Comparison of ENCODE assay signal across 8 cellular contexts in genomic region chr11:65260756-65261590, GRCh38. TPM values are rescaled to one million over a fixed set of nuclear protein-coding genes. Genes with fewer than 3 reads are reported as not detected.
DNase-seq lines count a peak whose midpoint lies in the region; ATAC-seq and TF ChIP-seq lines count a peak whose summit lies in the region.

No MANE protein-coding gene starts in this region.

- H3K36me3 ChIP-seq in heart right ventricle (no peaks in the 10 kb centered on the region), spleen (peaks cover 0 to 13% (median 0%) of the 10 kb centered on the region in 6 donors)

- TF ChIP-seq CTCF in AG04450 (IDR thresholded peaks at IDR 0.05; ENCODE audit: low read depth, low read length) (no peak), heart right ventricle (IDR thresholded peaks at IDR 0.05) (no peak), spleen (IDR thresholded peaks at IDR 0.05 in 8 of 11, conservative IDR thresholded peaks at IDR 0.05 in 3 of 11) (no peak)

- H3K9me3 ChIP-seq in AG04450 (ENCODE audit: control insufficient read depth, insufficient read depth, low read length) = no peaks in the 10 kb centered on the region; the same call in 1 of the 2 replicates
- no peaks in the 10 kb centered on the region for H3K9me3 ChIP-seq in heart right ventricle
- H3K9me3 ChIP-seq in spleen = no peaks in the 10 kb centered on the region

- CTCF ChIA-PET in AG04450 (lab: Charles Lee) = interaction anchor here (0.6 to 2.5 kb wide), 6 partner anchors 10 to 70 kb away, joined by 3 to 22 read pairs (median 6); no protein-coding TSS in a partner anchor

- H3K27ac ChIP-seq in AG04450 (ENCODE audit: low read depth, low read length) = peak overlapping the region; percentile 82
- peak overlapping the region; percentile 63 to 96 (median 90) for H3K27ac ChIP-seq in heart right ventricle
- peak overlapping the region; percentile 83 to 97 (median 92) for H3K27ac ChIP-seq in spleen

- H3K4me1 ChIP-seq in heart right ventricle = peaks cover 4 to 21% (median 11%) of the 10 kb centered on the region in 9 donors
- peaks cover 9 to 52% (median 27%) of the 10 kb centered on the region in 6 donors for H3K4me1 ChIP-seq in spleen

- ATAC-seq in GM21619 (IDR thresholded peaks at IDR 0.05; ENCODE audit: unreplicated experiment) (peak; percentile 6), heart right ventricle (peak in 1 of 8 donors; percentile 1), GM19397 (IDR thresholded peaks at IDR 0.05; ENCODE audit: unreplicated experiment) (no peak), GM18873 (IDR thresholded peaks at IDR 0.05; ENCODE audit: low FRiP score, unreplicated experiment) (no peak)

- no peak for DNase-seq in AG04450 (ENCODE audit: low read depth, low spot score)
- DNase-seq in SW480 (ENCODE audit: low spot score) = peak; percentile 41
- no peak for DNase-seq in heart right ventricle
- no peak for DNase-seq in spleen
- DNase-seq in NCI-H226 = no peak

- WGBS in heart right ventricle, 2 donors = 62 to 64% methylated on average over 26 of the region's 26 CpGs
- WGBS in spleen, 5 donors = 65 to 73% (median 67%) methylated on average over 23 to 26 of the region's 26 CpGs

- H3K27me3 ChIP-seq in AG04450 (ENCODE audit: control insufficient read depth, insufficient read depth, low read length) = no peaks in the 10 kb centered on the region
- H3K27me3 ChIP-seq in heart right ventricle = no peaks in the 10 kb centered on the region
- no peaks in the 10 kb centered on the region for H3K27me3 ChIP-seq in spleen (replicated peaks in 1 of 7)

- peak overlapping the region; percentile 83 for H3K4me3 ChIP-seq in AG04450 (ENCODE audit: low read depth, low read length)
- H3K4me3 ChIP-seq in heart right ventricle = peak overlapping the region; percentile 51 to 90 (median 74)
- H3K4me3 ChIP-seq in spleen = peak overlapping the region; percentile 67 to 90 (median 86)

- POLR2A ChIA-PET in AG04450 (lab: Yijun Ruan, JAX) = interaction anchor here (0.6 to 1.7 kb wide), 10 partner anchors 10 to 354 kb away, joined by 3 to 13 read pairs (median 4); partner anchors contain the start of genes CAPN1, DPF2, MALAT1 and PCNX3

- TF ChIP-seq POLR2A in spleen (IDR thresholded peaks at IDR 0.05) = no peak

- intact Hi-C loops in heart right ventricle (cut with DNase I) (no loop called here), spleen (cut with DNase I; ENCODE audit: low total_unique reads) (no loop called here)

RNA-seq across cellular contexts. Expression of gene POLA2, which starts 0.8 kb away (rescaled TPM):
- polyA plus RNA-seq in AG04450 (2011; rRNA removed) (10.4 and 14.1 TPM in 2 replicates), heart right ventricle (1 to 10 TPM; 8.6 to 9.4 TPM), spleen (10 to 100 TPM in 2 of 3 donors, 1 to 10 TPM in 1; 9.0 to 12.2 (median 10.7) TPM)
- polyA minus RNA-seq in AG04450 (2011; rRNA and poly(A)+ RNA removed) = 8.3 and 13.0 TPM in 2 replicates
- total RNA-seq in heart right ventricle (1 to 10 TPM; 2.3 to 7.3 (median 3.8) TPM), spleen (10 to 100 TPM; 10.6 to 25.9 (median 19.1) TPM)

RNA-seq across cellular contexts. Expression of gene CDC42EP2, which starts 53.7 kb away (rescaled TPM):
- 14.3 and 21.1 TPM in 2 replicates for polyA plus RNA-seq in AG04450 (2011; rRNA removed)
- polyA minus RNA-seq in AG04450 (2011; rRNA and poly(A)+ RNA removed) = 26.3 and 36.9 TPM in 2 replicates
- total RNA-seq in heart right ventricle = 10 to 100 TPM in 4 of 10 donors, 1 to 10 TPM in 6; 3.9 to 21.9 (median 9.0) TPM
- 10 to 100 TPM; 13.2 to 21.1 TPM for polyA plus RNA-seq in heart right ventricle
- total RNA-seq in spleen = 10 to 100 TPM; 14.5 to 48.0 (median 26.4) TPM
- 10 to 100 TPM in 1 of 3 donors, 1 to 10 TPM in 2; 4.2 to 13.4 (median 7.1) TPM for polyA plus RNA-seq in spleen
